In the genomic region with DNA sequence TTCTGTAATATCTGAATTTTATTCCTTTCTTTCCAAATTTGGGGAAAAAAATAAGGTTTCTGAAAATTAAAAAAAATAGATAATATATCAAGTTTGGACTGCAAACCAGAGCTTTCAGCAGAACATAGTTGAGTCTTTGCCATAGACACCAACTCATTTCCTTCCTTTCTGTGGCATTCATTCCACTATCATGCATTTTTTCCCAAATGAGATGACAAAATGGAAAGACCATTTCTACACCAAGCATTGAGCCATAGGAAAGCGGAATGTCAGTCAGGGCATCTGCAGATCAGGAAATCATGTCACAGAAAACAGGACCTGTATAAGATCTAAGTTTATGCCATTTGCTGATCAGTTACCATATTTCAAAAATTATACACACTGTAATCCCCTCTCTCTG, we compare ENCODE assay signal across 2 cellular contexts.
TF ChIP-seq lines count a peak whose summit lies in the region.

No MANE protein-coding gene starts in this region.

TF ChIP-seq in SK-N-SH, 30 proteins besides CTCF, POLR2A, EP300 and RAD21 (continued from another document):
- TF ChIP-seq, protein P1, sequence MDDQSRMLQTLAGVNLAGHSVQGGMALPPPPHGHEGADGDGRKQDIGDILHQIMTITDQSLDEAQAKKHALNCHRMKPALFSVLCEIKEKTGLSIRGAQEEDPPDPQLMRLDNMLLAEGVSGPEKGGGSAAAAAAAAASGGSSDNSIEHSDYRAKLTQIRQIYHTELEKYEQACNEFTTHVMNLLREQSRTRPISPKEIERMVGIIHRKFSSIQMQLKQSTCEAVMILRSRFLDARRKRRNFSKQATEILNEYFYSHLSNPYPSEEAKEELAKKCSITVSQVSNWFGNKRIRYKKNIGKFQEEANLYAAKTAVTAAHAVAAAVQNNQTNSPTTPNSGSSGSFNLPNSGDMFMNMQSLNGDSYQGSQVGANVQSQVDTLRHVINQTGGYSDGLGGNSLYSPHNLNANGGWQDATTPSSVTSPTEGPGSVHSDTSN (IDR thresholded peaks at IDR 0.05), result peak; percentile 65
- TF ChIP-seq NFIC (IDR thresholded peaks at IDR 0.05; ENCODE audit: borderline replicate concordance), result peak; percentile 74
- TF ChIP-seq, protein P2, sequence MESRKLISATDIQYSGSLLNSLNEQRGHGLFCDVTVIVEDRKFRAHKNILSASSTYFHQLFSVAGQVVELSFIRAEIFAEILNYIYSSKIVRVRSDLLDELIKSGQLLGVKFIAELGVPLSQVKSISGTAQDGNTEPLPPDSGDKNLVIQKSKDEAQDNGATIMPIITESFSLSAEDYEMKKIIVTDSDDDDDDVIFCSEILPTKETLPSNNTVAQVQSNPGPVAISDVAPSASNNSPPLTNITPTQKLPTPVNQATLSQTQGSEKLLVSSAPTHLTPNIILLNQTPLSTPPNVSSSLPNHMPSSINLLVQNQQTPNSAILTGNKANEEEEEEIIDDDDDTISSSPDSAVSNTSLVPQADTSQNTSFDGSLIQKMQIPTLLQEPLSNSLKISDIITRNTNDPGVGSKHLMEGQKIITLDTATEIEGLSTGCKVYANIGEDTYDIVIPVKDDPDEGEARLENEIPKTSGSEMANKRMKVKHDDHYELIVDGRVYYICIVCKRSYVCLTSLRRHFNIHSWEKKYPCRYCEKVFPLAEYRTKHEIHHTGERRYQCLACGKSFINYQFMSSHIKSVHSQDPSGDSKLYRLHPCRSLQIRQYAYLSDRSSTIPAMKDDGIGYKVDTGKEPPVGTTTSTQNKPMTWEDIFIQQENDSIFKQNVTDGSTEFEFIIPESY (IDR thresholded peaks at IDR 0.05; ENCODE audit: borderline replicate concordance, low read depth), result no peak
- no peak for TF ChIP-seq SIN3A (IDR thresholded peaks at IDR 0.05; ENCODE audit: borderline replicate concordance, low read depth, low read length)
- TF ChIP-seq FOSL2 (IDR thresholded peaks at IDR 0.05; ENCODE audit: borderline replicate concordance, low read depth), result no peak
- no peak for TF ChIP-seq GABPA (IDR thresholded peaks at IDR 0.05; ENCODE audit: low read depth)
- no peak for TF ChIP-seq YY1 (IDR thresholded peaks at IDR 0.05; ENCODE audit: low read depth)
- TF ChIP-seq, protein P3, sequence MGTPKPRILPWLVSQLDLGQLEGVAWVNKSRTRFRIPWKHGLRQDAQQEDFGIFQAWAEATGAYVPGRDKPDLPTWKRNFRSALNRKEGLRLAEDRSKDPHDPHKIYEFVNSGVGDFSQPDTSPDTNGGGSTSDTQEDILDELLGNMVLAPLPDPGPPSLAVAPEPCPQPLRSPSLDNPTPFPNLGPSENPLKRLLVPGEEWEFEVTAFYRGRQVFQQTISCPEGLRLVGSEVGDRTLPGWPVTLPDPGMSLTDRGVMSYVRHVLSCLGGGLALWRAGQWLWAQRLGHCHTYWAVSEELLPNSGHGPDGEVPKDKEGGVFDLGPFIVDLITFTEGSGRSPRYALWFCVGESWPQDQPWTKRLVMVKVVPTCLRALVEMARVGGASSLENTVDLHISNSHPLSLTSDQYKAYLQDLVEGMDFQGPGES (IDR thresholded peaks at IDR 0.05; ENCODE audit: low read depth, low read length), result no peak
- TF ChIP-seq, protein P4, sequence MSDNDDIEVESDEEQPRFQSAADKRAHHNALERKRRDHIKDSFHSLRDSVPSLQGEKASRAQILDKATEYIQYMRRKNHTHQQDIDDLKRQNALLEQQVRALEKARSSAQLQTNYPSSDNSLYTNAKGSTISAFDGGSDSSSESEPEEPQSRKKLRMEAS (IDR thresholded peaks at IDR 0.05; ENCODE audit: low read depth), result no peak
- TF ChIP-seq ELF1 (IDR thresholded peaks at IDR 0.05), result no peak
- no peak for TF ChIP-seq USF1 (IDR thresholded peaks at IDR 0.05; ENCODE audit: borderline replicate concordance, low read depth)
- no peak for TF ChIP-seq MXI1 (IDR thresholded peaks at IDR 0.05; ENCODE audit: low read depth, low read length)
- no peak for TF ChIP-seq TAF1 (IDR thresholded peaks at IDR 0.05; ENCODE audit: borderline replicate concordance, low read depth, low read length)
- TF ChIP-seq CHD2 (IDR thresholded peaks at IDR 0.05; ENCODE audit: low read length, partially characterized antibody), result no peak
- no peak for TF ChIP-seq FOXJ3 (CRISPR knock-in tag; IDR thresholded peaks at IDR 0.05)
- TF ChIP-seq MEF2A (IDR thresholded peaks at IDR 0.05; ENCODE audit: borderline replicate concordance, low read depth), result no peak
- peak; percentile 14; the same call in 1 of the 2 replicates for TF ChIP-seq JUND (IDR thresholded peaks at IDR 0.05)
- TF ChIP-seq NRF1 (IDR thresholded peaks at IDR 0.05; ENCODE audit: low read depth, low read length), result no peak
- TF ChIP-seq, protein P5, sequence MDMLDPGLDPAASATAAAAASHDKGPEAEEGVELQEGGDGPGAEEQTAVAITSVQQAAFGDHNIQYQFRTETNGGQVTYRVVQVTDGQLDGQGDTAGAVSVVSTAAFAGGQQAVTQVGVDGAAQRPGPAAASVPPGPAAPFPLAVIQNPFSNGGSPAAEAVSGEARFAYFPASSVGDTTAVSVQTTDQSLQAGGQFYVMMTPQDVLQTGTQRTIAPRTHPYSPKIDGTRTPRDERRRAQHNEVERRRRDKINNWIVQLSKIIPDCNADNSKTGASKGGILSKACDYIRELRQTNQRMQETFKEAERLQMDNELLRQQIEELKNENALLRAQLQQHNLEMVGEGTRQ (IDR thresholded peaks at IDR 0.05; ENCODE audit: borderline replicate concordance, low read depth, low read length), result no peak
- peak; percentile 73; the same call in 1 of the 2 replicates for TF ChIP-seq FOXM1 (IDR thresholded peaks at IDR 0.05; ENCODE audit: low read depth)
- TF ChIP-seq SMC3 (IDR thresholded peaks at IDR 0.05; ENCODE audit: low read depth, low read length), result no peak
- TF ChIP-seq POLR2AphosphoS5 (IDR thresholded peaks at IDR 0.05; ENCODE audit: low read depth, low read length), result no peak

TF ChIP-seq in SK-N-SH treated with all-trans-retinoic acid at 6 μM for 48 hours, 23 proteins besides CTCF, POLR2A, EP300 and RAD21 (continued from another document):
- TF ChIP-seq ISL1 (CRISPR knock-in tag; IDR thresholded peaks at IDR 0.05), result no peak
